ENCODE assay signal across 8 cellular contexts in genomic region chr22:31346255-31346732, GRCh38. TPM values are rescaled to one million over a fixed set of nuclear protein-coding genes. Genes with fewer than 3 reads are reported as not detected.
DNase-seq lines count a peak whose midpoint lies in the region; ATAC-seq and TF ChIP-seq lines count a peak whose summit lies in the region.

PATZ1 (minus strand) TSS chr22:31346346; CDS start chr22:31345602, 744 bp downstream.

- H3K27ac ChIP-seq in ovary, result peak within 1 kb of the TSS; percentile 65 to 72
- peak within 1 kb of the TSS; percentile 81 to 85 for H3K27ac ChIP-seq in tibial artery

- TF ChIP-seq EP300 in Ishikawa (IDR thresholded peaks at IDR 0.05; ENCODE audit: borderline replicate concordance), result no peak
- TF ChIP-seq EP300 in ovary (IDR thresholded peaks at IDR 0.05), result no peak

- no peaks in the 10 kb centered on the region for H3K9me3 ChIP-seq in ovary
- no peaks in the 10 kb centered on the region for H3K9me3 ChIP-seq in tibial artery

- H3K4me3 ChIP-seq in ovary (peak within 1 kb of the TSS; percentile 73), tibial artery (peak within 1 kb of the TSS; percentile 75 to 87)

- DNase-seq in C1 segment of cervical spinal cord (lab: John Stamatoyannopoulos, UW), result peak in 12 of 14 donors; percentile 68 to 91 (median 83)
- peak; percentile 23 for DNase-seq in SIG-M5 (lab: John Stamatoyannopoulos, UW)
- no peak for DNase-seq in activated naive CD4-positive, alpha-beta T cell treated with anti-CD3 and anti-CD28 coated beads, Interleukin-2, amount 50 U/mL, for 72 hours (ENCODE audit: low spot score in 2 of 2)
- peak in 40 of 42 donors; percentile 58 to 92 (median 82) for DNase-seq in head of caudate nucleus
- peak; percentile 83 to 87 (median 85) for DNase-seq in ovary
- DNase-seq in tibial artery, result peak; percentile 78 to 85

- H3K27me3 ChIP-seq in ovary (no peaks in the 10 kb centered on the region), tibial artery (peaks cover 0 to 1% of the 10 kb centered on the region in 2 donors)

- peak within 1 kb of the TSS; percentile 87 to 93 for H3K27ac Mint-ChIP-seq in activated naive CD4-positive, alpha-beta T cell treated with anti-CD3 and anti-CD28 coated beads, Interleukin-2, amount 50 U/mL, for 72 hours

- 0 to 1% (median 0%) methylated on average over 32 to 41 of the region's 41 CpGs for WGBS in ovary, 3 donors

- TF ChIP-seq CTCF in ovary (IDR thresholded peaks at IDR 0.05) (no peak), tibial artery (IDR thresholded peaks at IDR 0.05) (no peak)

- intact Hi-C loops in head of caudate nucleus (cut with DNase I) (loop anchor here (2.0 to 5.0 kb wide), 2 partner anchors 55 to 151 kb away; partner anchors contain the start of gene SFI1), ovary (cut with DNase I) (loop anchor here in 3 of 4 donors (5.0 to 10.0 kb wide), 3 partner anchors 49 to 289 kb away; partner anchors contain the start of gene DRG1 (in 3 of the 3)), tibial artery (cut with DNase I; ENCODE audit: low total_unique reads) (loop anchor here (5.0 to 10.0 kb wide), 2 partner anchors 51 kb away; partner anchors contain the start of genes DRG1 and PIK3IP1)

- H3K36me3 ChIP-seq in ovary (no peaks in the 10 kb centered on the region), tibial artery (peaks cover 0 to 19% (median 13%) of the 10 kb centered on the region in 3 donors)

- no peaks in the 10 kb centered on the region for H3K9me3 Mint-ChIP-seq in activated naive CD4-positive, alpha-beta T cell treated with anti-CD3 and anti-CD28 coated beads, Interleukin-2, amount 50 U/mL, for 72 hours

- H3K4me1 ChIP-seq in ovary (ENCODE audit: insufficient read depth), result peaks cover 10% of the 10 kb centered on the region
- H3K4me1 ChIP-seq in tibial artery, result peaks cover 0 to 49% (median 35%) of the 10 kb centered on the region in 4 donors

- ATAC-seq in GM19395 (IDR thresholded peaks at IDR 0.05; ENCODE audit: unreplicated experiment), result peak; percentile 35
- peak; percentile 40 to 64 for ATAC-seq in activated naive CD4-positive, alpha-beta T cell treated with anti-CD3 and anti-CD28 coated beads, Interleukin-2, amount 50 U/mL, for 72 hours

- peaks cover 38 to 41% of the 10 kb centered on the region in 2 donors for H3K36me3 Mint-ChIP-seq in activated naive CD4-positive, alpha-beta T cell treated with anti-CD3 and anti-CD28 coated beads, Interleukin-2, amount 50 U/mL, for 72 hours

- TF ChIP-seq RAD21 in Ishikawa (IDR thresholded peaks at IDR 0.05; ENCODE audit: low read depth), result no peak

- no peak for TF ChIP-seq POLR2A in ovary (IDR thresholded peaks at IDR 0.05)

TF ChIP-seq in Ishikawa, 13 proteins besides CTCF, POLR2A, EP300 and RAD21:
- no peak for TF ChIP-seq TCF12 (IDR thresholded peaks at IDR 0.05; ENCODE audit: low read depth)
- TF ChIP-seq YY1 (IDR thresholded peaks at IDR 0.05; ENCODE audit: low read depth), result peak; percentile 87
- TF ChIP-seq USF1 (IDR thresholded peaks at IDR 0.05), result no peak
- no peak for TF ChIP-seq REST (IDR thresholded peaks at IDR 0.05; ENCODE audit: low read depth)
- TF ChIP-seq TAF1 (IDR thresholded peaks at IDR 0.05; ENCODE audit: low read depth), result 0 out of 2 replicates have a peak, but pooled peaks have one; percentile 14
- no peak for TF ChIP-seq FOXM1 (IDR thresholded peaks at IDR 0.05; ENCODE audit: borderline replicate concordance, low read depth)
- TF ChIP-seq NFIC (IDR thresholded peaks at IDR 0.05), result no peak
- no peak; the same call in none of the 2 replicates for TF ChIP-seq MAX (IDR thresholded peaks at IDR 0.05)
- TF ChIP-seq CREB1 (IDR thresholded peaks at IDR 0.05; ENCODE audit: low read depth), result no peak
- 0 out of 2 replicates have a peak, but pooled peaks have one; percentile 45 for TF ChIP-seq EGR1 (IDR thresholded peaks at IDR 0.05)

RNA-seq across cellular contexts. Expression of gene PATZ1, which starts in this region (rescaled TPM):
- 10 to 100 TPM; 23.5 to 32.3 TPM for total RNA-seq in activated naive CD4-positive, alpha-beta T cell treated with anti-CD3 and anti-CD28 coated beads, Interleukin-2, amount 50 U/mL, for 72 hours
- 10 to 100 TPM; 26.3 to 44.5 (median 39.3) TPM for total RNA-seq in ovary
- polyA plus RNA-seq in ovary, result 10 to 100 TPM; 26.8 to 29.7 TPM

Comparison
In these comparisons a context has a peak if more than half of its experiments do, and no peak if none do; other contexts are left out.
1. DNase-seq: peak in C1 segment of cervical spinal cord (12 of 14), SIG-M5 (single experiment), head of caudate nucleus (40 of 42), ovary (5 of 5) and tibial artery (2 of 2); none in activated naive CD4-positive, alpha-beta T cell treated with anti-CD3 and anti-CD28 coated beads, Interleukin-2, amount 50 U/mL, for 72 hours (0 of 2).